1 cellular context compared by ENCODE assay signal in genomic region chrX:103063918-103064434, GRCh38.
TF ChIP-seq lines count a peak whose summit lies in the region.

BEX1 (minus strand) TSS chrX:103064171; CDS start chrX:103063274, 897 bp downstream.

TF ChIP-seq in K562, 482 proteins besides CTCF, POLR2A, EP300 and RAD21 (continued from another document):
- TF ChIP-seq ZNF318 (IDR thresholded peaks at IDR 0.05; ENCODE audit: borderline replicate concordance in 1 of 2, low read depth in 1 of 2) = no peak
- no peak for TF ChIP-seq GATAD2B (IDR thresholded peaks at IDR 0.05; ENCODE audit: borderline replicate concordance)
